ENCODE assay signal across 8 cellular contexts in genomic region chr4:66872696-66873095, GRCh38.
"Had no signal": no experiment of that assay in that cellular context is flagged by ENCODE, and none has a peak within 500 bp of the region (broad histone marks: within the 10 kb centered on the region; RNA-seq: fewer than 3 reads in every experiment).

No MANE protein-coding gene starts in this region.

- FAIRE-seq: H1, H54, K562 had no signal

- DNase-seq: H9, HFFc6, IMR-90, KG1 had no signal

- H3K4me3 ChIP-seq: GM23338, K562 had no signal
